8 cellular contexts compared by ENCODE assay signal in genomic region chr16:8572919-8573724, GRCh38. TPM values are rescaled to one million over a fixed set of nuclear protein-coding genes. Genes with fewer than 3 reads are reported as not detected.
A peak's percentile ranks its signal among the peaks of the same experiment; 100 is the strongest.
DNase-seq lines count a peak whose midpoint lies in the region; ATAC-seq and TF ChIP-seq lines count a peak whose summit lies in the region.

No MANE protein-coding gene starts in this region.

- H3K27ac ChIP-seq in lung (ENCODE audit: low read depth in 1 of 2, low read length in 1 of 2): no peak overlapping the region

- no peaks in the 10 kb centered on the region for H3K36me3 ChIP-seq in lung (ENCODE audit: control insufficient read depth in 2 of 2, insufficient read depth in 2 of 2, low read length in 2 of 2)

- peaks cover 0 to 2% of the 10 kb centered on the region in 2 donors for H3K9me3 ChIP-seq in lung (ENCODE audit: control insufficient read depth in 2 of 2, insufficient read depth in 1 of 2, low read length in 1 of 2)

- no peak overlapping the region for H3K4me3 ChIP-seq in astrocyte of the spinal cord (ENCODE audit: low read depth, low read length)
- no peak overlapping the region for H3K4me3 ChIP-seq in lung

- WGBS in lung, 2 donors: 39 to 45% methylated on average over 7 of the region's 7 CpGs

- H3K4me1 ChIP-seq in lung (ENCODE audit: control insufficient read depth in 2 of 2, insufficient read depth in 2 of 2, low read length in 2 of 2): no peaks in the 10 kb centered on the region

- no peaks in the 10 kb centered on the region for H3K27me3 ChIP-seq in lung (ENCODE audit: control insufficient read depth, insufficient read depth)

- peak; percentile 65 for TF ChIP-seq CTCF in astrocyte of the spinal cord (IDR thresholded peaks at IDR 0.05; ENCODE audit: low read depth, low read length)
- TF ChIP-seq CTCF in lung (IDR thresholded peaks at IDR 0.05; ENCODE audit: control extremely low read depth, extremely low read depth): peak; percentile 1

- DNase-seq in NCI-H748 (lab: John Stamatoyannopoulos, UW; ENCODE audit: unreplicated experiment): peak; percentile 47
- no peak for DNase-seq in NCI-H748 treated with DMSO at 0.1 percent for 48 hours (lab: John Stamatoyannopoulos, UW)
- peak; percentile 31 for DNase-seq in M059J (ENCODE audit: low read depth)
- DNase-seq in astrocyte of the spinal cord (ENCODE audit: low read depth, low spot score): peak; percentile 62
- DNase-seq in lung (ENCODE audit: low spot score): no peak
- no peak for DNase-seq in hippocampal formation (lab: John Stamatoyannopoulos, UW)

- ATAC-seq in lung (ENCODE audit: insufficient read depth, low FRiP score) (no peak), HG03520 (IDR thresholded peaks at IDR 0.05; ENCODE audit: unreplicated experiment) (no peak), HG02973 (IDR thresholded peaks at IDR 0.05; ENCODE audit: unreplicated experiment) (no peak)

- in situ Hi-C loops in astrocyte of the spinal cord (cut with HindIII; ENCODE audit: low sequenced_read_pairs): no loop called here

RNA-seq across cellular contexts. Expression of gene TMEM114, which starts 17.2 kb away (rescaled TPM):
- not detected in 2 replicates for total RNA-seq in M059J (2014; rRNA removed; shearing (Covaris generic))
- not detected for total RNA-seq in lung
- not detected for polyA plus RNA-seq in lung

RNA-seq across cellular contexts. Expression of gene METTL22, which starts 48.4 kb away (rescaled TPM):
- 17.3 and 23.6 TPM in 2 replicates for total RNA-seq in M059J (2014; rRNA removed; shearing (Covaris generic))
- 10 to 100 TPM; 36.5 to 39.4 TPM for total RNA-seq in lung
- 10 to 100 TPM; 17.9 to 28.4 TPM for polyA plus RNA-seq in lung

Comparison
In these comparisons a context has a peak if more than half of its experiments do, and no peak if none do; other contexts are left out.
1. DNase-seq: peak in NCI-H748 (single experiment), M059J (single experiment) and astrocyte of the spinal cord (single experiment); none in NCI-H748 treated with DMSO at 0.1 percent for 48 hours (single experiment), lung (single experiment) and hippocampal formation (0 of 2).